In the genomic region with DNA sequence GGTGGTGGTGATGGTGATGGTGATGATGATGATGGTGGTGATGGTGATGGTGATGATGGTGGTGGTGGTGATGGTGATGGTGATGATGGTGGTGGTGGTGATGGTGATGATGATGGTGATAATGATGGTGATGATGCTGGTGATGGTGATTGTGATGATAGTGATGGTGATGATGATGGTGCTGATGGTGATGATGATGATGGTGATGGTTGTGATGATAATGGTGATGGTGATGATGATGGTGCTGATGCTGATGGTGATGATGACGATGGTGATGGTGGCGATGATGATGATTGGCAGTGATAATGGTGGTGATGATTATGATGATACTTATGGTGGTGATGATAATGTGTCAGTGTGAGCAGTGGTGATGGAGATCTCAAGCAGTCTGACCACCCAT, we compare ENCODE assay signal across 25 cellular contexts.
DNase-seq lines count a peak whose midpoint lies in the region; ATAC-seq, FAIRE-seq and TF ChIP-seq lines count a peak whose summit lies in the region.
"Had no signal": no experiment of that assay in that cellular context is flagged by ENCODE, and none has a peak within 500 bp of the region (broad histone marks: within the 10 kb centered on the region; RNA-seq: fewer than 3 reads in every experiment).

No MANE protein-coding gene starts in this region.

- no peak overlapping the region for H3K18ac ChIP-seq in H1 (ENCODE audit: extremely low read depth, low read length)

- H3K23me2 ChIP-seq in H1 (ENCODE audit: low read depth, low read length) = peaks cover 10% of the 10 kb centered on the region; the same call in 1 of the 2 replicates

- DNase-seq in GM12891 (ENCODE audit: insufficient read length, low spot score) (no peak), bronchial epithelial cell (ENCODE audit: low read depth) (no peak), H1 (ENCODE audit: low read depth in 1 of 2, low spot score in 2 of 2) (no peak), NCI-H1417 (lab: John Stamatoyannopoulos, UW) (no peak)
- DNase-seq: 8988T; ACHN; BE2C; C1 segment of cervical spinal cord; CD4-positive, alpha-beta memory T cell; CD4-positive, CD25-positive, alpha-beta regulatory T cell; CD8-positive, alpha-beta memory T cell; COR-L47; DMS 273 treated with DMSO at 0.1 percent for 48 hours; DMS153; DMS53; DMS79; DND-41; EL; GDM1 had no signal

- H3K9me3 ChIP-seq in HEK293 (ENCODE audit: control insufficient read depth, insufficient read depth, low read depth, low read length) (no peaks in the 10 kb centered on the region), H1 (ENCODE audit: insufficient read depth in 2 of 2, low read depth in 1 of 2, low read length in 1 of 2) (no peaks in the 10 kb centered on the region)

- H3K4ac ChIP-seq in H1 (replicated peaks; ENCODE audit: insufficient read length, low read depth, low read length) = peak overlapping the region; percentile 50

- H3K79me1 ChIP-seq in H1 (ENCODE audit: low read depth, low read length) = no peaks in the 10 kb centered on the region

- peak overlapping the region; percentile 98 for H3K56ac ChIP-seq in H1 (replicated peaks; ENCODE audit: insufficient read length, low read depth, low read length)

- peak; percentile 85 for FAIRE-seq in GM12891 (lab: Jason Lieb, UNC)
- FAIRE-seq in bronchial epithelial cell (lab: Jason Lieb, UNC) = peak; percentile 23
- no peak for FAIRE-seq in H1 (lab: Jason Lieb, UNC)
- FAIRE-seq: A204.1, GM12878 had no signal

- TF ChIP-seq POLR2A in GM12891 (IDR thresholded peaks at IDR 0.05; ENCODE audit: low read depth, low read length) (no peak), H1 (IDR thresholded peaks at IDR 0.05; ENCODE audit: control extremely low read depth in 1 of 2, low read depth in 2 of 2, low read length in 2 of 2) (no peak)

- peaks cover 0 to 3% of the 10 kb centered on the region in 2 experiments for H4K20me1 ChIP-seq in H1 (replicated peaks in 1 of 2; ENCODE audit: control insufficient read depth in 1 of 2, insufficient read depth in 2 of 2, low read length in 2 of 2)
- H4K20me1 ChIP-seq: BLaER1 had no signal

- H3K36me3 ChIP-seq in HEK293 (ENCODE audit: control insufficient read depth in 2 of 2, insufficient read depth in 1 of 2, low read length in 2 of 2) (no peaks in the 10 kb centered on the region), bronchial epithelial cell (ENCODE audit: control insufficient read depth, insufficient read depth, low read length) (no peaks in the 10 kb centered on the region), H1 (ENCODE audit: control insufficient read depth in 2 of 4, insufficient read depth in 4 of 4, low read length in 3 of 4) (no peaks in the 10 kb centered on the region)
- H3K36me3 ChIP-seq: BE2C, BLaER1 had no signal

- no peak for TF ChIP-seq EP300 in H1 (IDR thresholded peaks at IDR 0.05; ENCODE audit: borderline replicate concordance in 1 of 2, low read depth in 2 of 2, low read length in 2 of 2)

- CTCF ChIA-PET in HEK293 (lab: Yijun Ruan, JAX) (no interaction called here), H1 (lab: Charles Lee; ENCODE audit: partially characterized antibody) (no interaction called here)

- H3K27ac ChIP-seq in HEK293 (ENCODE audit: extremely low read depth, low read depth, low read length) (no peak overlapping the region), H1 (ENCODE audit: low read depth, low read length) (no peak overlapping the region)
- H3K27ac ChIP-seq: BLaER1 had no signal

- TF ChIP-seq RAD21 in H1 (IDR thresholded peaks at IDR 0.05 in 1 of 2, conservative IDR thresholded peaks at IDR 0.05 in 1 of 2; ENCODE audit: low read depth in 2 of 2, low read length in 2 of 2) = no peak

- no peak overlapping the region for H2BK20ac ChIP-seq in H1 (ENCODE audit: low read length)

- H3K27me3 ChIP-seq in bronchial epithelial cell (ENCODE audit: control insufficient read depth, insufficient read depth, low read length) (no peaks in the 10 kb centered on the region), H1 (replicated peaks in 1 of 4; ENCODE audit: control insufficient read depth in 3 of 4, extremely low read depth in 1 of 4, insufficient read depth in 3 of 4, low read length in 3 of 4) (no peaks in the 10 kb centered on the region; a peak in 1 of 7 replicates)
- H3K27me3 ChIP-seq: BE2C, BLaER1 had no signal

- TF ChIP-seq CTCF in HEK293 (tag by site-specific recombination; IDR thresholded peaks at IDR 0.05) (no peak), bronchial epithelial cell (IDR thresholded peaks at IDR 0.05; ENCODE audit: insufficient read depth, low read length, severe bottlenecking) (no peak), H1 (IDR thresholded peaks at IDR 0.05; ENCODE audit: control extremely low read depth in 1 of 3, insufficient read depth in 1 of 3, low read depth in 1 of 3, low read length in 3 of 3) (no peak)

- no peak overlapping the region for H2BK5ac ChIP-seq in H1 (ENCODE audit: low read depth, low read length)

- H2AFZ ChIP-seq in H1 (ENCODE audit: low read length) = no peak overlapping the region

- 93% methylated on average over 2 of the region's 2 CpGs; no CpG with 5 or more reads in 1 of the 2 experiments for WGBS in H1 (ENCODE audit: extremely low coverage in 1 of 2, insufficient coverage in 1 of 2, insufficient read length in 1 of 2, insufficient replicate concordance in 2 of 2, low coverage in 1 of 2, low lambda C conversion rate in 2 of 2, missing lambda C conversion rate in 1 of 2), 2 experiments

- H2BK15ac ChIP-seq in H1 (ENCODE audit: low read length) = no peak overlapping the region

- no peak overlapping the region for H3K14ac ChIP-seq in H1 (ENCODE audit: insufficient read length)

- H3K9ac ChIP-seq in H1 (replicated peaks in 1 of 4; ENCODE audit: extremely low read depth in 1 of 4, low read depth in 3 of 4, low read length in 3 of 4) = no peak overlapping the region
- H3K9ac ChIP-seq: BLaER1 had no signal

- H3K4me1 ChIP-seq in HEK293 (ENCODE audit: control insufficient read depth, insufficient read depth, low read length) = no peaks in the 10 kb centered on the region
- 0 out of 7 replicates have a peak, but pooled peaks cover 0 to 2% (median 0%) of the 10 kb centered on the region in 4 experiments for H3K4me1 ChIP-seq in H1 (replicated peaks in 1 of 4; ENCODE audit: control insufficient read depth in 3 of 4, insufficient read depth in 4 of 4, low read length in 3 of 4)
- H3K4me1 ChIP-seq: BE2C, BLaER1 had no signal

- peak overlapping the region; percentile 55 for H3K23ac ChIP-seq in H1 (ENCODE audit: insufficient read length)

- H2BK12ac ChIP-seq in H1 (ENCODE audit: low read depth, low read length) = no peak overlapping the region

- H4K8ac ChIP-seq in H1 (ENCODE audit: extremely low read depth, insufficient read depth, low read length) = no peak overlapping the region

- H2AK5ac ChIP-seq in H1 (ENCODE audit: low read depth, low read length) = peak overlapping the region; percentile 82; the same call in 1 of the 2 replicates

- H3K79me2 ChIP-seq in H1 (ENCODE audit: control insufficient read depth in 1 of 2, insufficient read depth in 2 of 2, low read length in 2 of 2) = no peaks in the 10 kb centered on the region

- H3K4me3 ChIP-seq in HEK293 (ENCODE audit: low read depth, low read length) (no peak overlapping the region), bronchial epithelial cell (ENCODE audit: low read depth, low read length) (no peak overlapping the region), H1 (ENCODE audit: extremely low read depth in 1 of 4, insufficient read depth in 2 of 4, low read depth in 3 of 4, low read length in 4 of 4) (no peak overlapping the region)
- H3K4me3 ChIP-seq: BLaER1, GM12878 had no signal

- no peak overlapping the region; a peak in 1 of 4 replicates for H3K4me2 ChIP-seq in H1 (ENCODE audit: insufficient read depth in 1 of 2, low read depth in 2 of 2, low read length in 2 of 2)
- H3K4me2 ChIP-seq: BLaER1 had no signal

- no peak overlapping the region for H2BK120ac ChIP-seq in H1 (replicated peaks; ENCODE audit: low read depth, low read length)

- no peak overlapping the region for H4K91ac ChIP-seq in H1 (replicated peaks; ENCODE audit: insufficient read length, low read length)

- POLR2A ChIA-PET in HEK293 (lab: Yijun Ruan, JAX) (no interaction called here), H1 (lab: Charles Lee; ENCODE audit: partially characterized antibody) (no interaction called here)

- H4K5ac ChIP-seq in H1 (ENCODE audit: insufficient read length, low read depth, low read length) = no peak overlapping the region

- no peak for ATAC-seq in HG03025 (IDR thresholded peaks at IDR 0.05; ENCODE audit: low FRiP score, unreplicated experiment)
- no peak for ATAC-seq in GM19023 (IDR thresholded peaks at IDR 0.05; ENCODE audit: unreplicated experiment)
- ATAC-seq: GM12878 had no signal

TF ChIP-seq in GM12891, 5 proteins besides CTCF, POLR2A, EP300 and RAD21:
- TF ChIP-seq TAF1 (IDR thresholded peaks at IDR 0.05; ENCODE audit: low read depth, low read length) (no peak), PAX5 (IDR thresholded peaks at IDR 0.05; ENCODE audit: insufficient read depth, low read length, severe bottlenecking) (no peak), POLR2AphosphoS5 (IDR thresholded peaks at IDR 0.05; ENCODE audit: low read depth, low read length) (no peak), SPI1 (IDR thresholded peaks at IDR 0.05; ENCODE audit: low read depth, low read length) (no peak), POU2F2 (IDR thresholded peaks at IDR 0.05; ENCODE audit: low read depth, low read length) (no peak)

TF ChIP-seq in HEK293, 187 proteins besides CTCF, POLR2A, EP300 and RAD21 (continues in another document):
- TF ChIP-seq ZNF133 (tag by site-specific recombination; IDR thresholded peaks at IDR 0.05) (0 out of 2 replicates have a peak, but pooled peaks have one; percentile 11), ZNF16 (tag by site-specific recombination; IDR thresholded peaks at IDR 0.05; ENCODE audit: low read depth) (no peak), ZNF571 (tag by site-specific recombination; IDR thresholded peaks at IDR 0.05) (no peak), ZFP69B (tag by site-specific recombination; IDR thresholded peaks at IDR 0.05) (no peak), ZNF658 (tag by site-specific recombination; IDR thresholded peaks at IDR 0.05) (no peak), ZNF610 (tag by site-specific recombination; IDR thresholded peaks at IDR 0.05; ENCODE audit: borderline replicate concordance) (no peak)

TF ChIP-seq in H1, 55 proteins besides CTCF, POLR2A, EP300 and RAD21 (continues in another document):
- TF ChIP-seq CBX5 (IDR thresholded peaks at IDR 0.05; ENCODE audit: low read depth, low read length) (no peak), FOSL1 (IDR thresholded peaks at IDR 0.05; ENCODE audit: insufficient read depth, low read depth, low read length) (no peak), BACH1 (IDR thresholded peaks at IDR 0.05; ENCODE audit: low read length) (no peak), SP4 (IDR thresholded peaks at IDR 0.05; ENCODE audit: low read length) (no peak), SP1 (IDR thresholded peaks at IDR 0.05; ENCODE audit: low read depth, low read length) (no peak), TAF1 (IDR thresholded peaks at IDR 0.05; ENCODE audit: low read depth, low read length) (no peak), CEBPB (IDR thresholded peaks at IDR 0.05; ENCODE audit: low read depth, low read length) (no peak), ATF3 (IDR thresholded peaks at IDR 0.05; ENCODE audit: insufficient read depth, low read depth, low read length) (no peak)
